In the genomic region with DNA sequence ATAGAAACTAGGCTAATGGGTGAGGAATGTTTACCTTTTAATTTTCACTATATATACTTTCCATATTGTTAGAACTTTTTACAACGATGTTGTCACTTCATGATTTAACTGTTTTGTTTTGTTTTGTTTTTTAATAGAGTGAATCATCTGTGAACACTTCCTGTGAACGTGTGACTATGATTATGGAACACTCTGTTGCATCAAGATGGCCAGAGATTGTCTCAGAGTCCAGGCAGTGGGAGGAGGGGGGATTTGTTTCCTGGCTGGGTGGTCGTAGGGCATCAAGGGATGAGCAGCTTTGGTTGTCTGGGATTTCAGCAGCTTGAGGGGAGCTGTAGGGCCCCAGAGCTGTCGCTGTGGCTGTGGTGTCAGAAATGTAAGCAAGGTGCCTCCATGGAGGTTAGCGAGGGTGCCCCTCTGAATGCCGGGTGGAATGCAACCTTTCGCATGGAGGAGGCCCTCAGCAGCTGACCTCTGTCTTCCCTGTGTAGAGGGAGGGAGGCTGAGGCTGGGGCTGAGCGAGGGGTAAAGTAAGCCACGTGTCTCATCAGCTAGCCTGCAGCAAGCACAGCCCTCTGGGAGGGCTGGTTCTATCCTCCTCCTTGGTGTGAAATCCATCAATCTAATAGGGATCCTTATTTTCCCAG, we compare ENCODE assay signal across 16 cellular contexts. TPM values are rescaled to one million over a fixed set of nuclear protein-coding genes. Genes with fewer than 3 reads are reported as not detected.
DNase-seq lines count a peak whose midpoint lies in the region; ATAC-seq and TF ChIP-seq lines count a peak whose summit lies in the region.
"Had no signal": no experiment of that assay in that cellular context is flagged by ENCODE, and none has a peak within 500 bp of the region (broad histone marks: within the 10 kb centered on the region; RNA-seq: fewer than 3 reads in every experiment).

No MANE protein-coding gene starts in this region.

- H3K27me3 ChIP-seq in GM23338 (ENCODE audit: insufficient read depth) (no peaks in the 10 kb centered on the region), adipocyte (replicated peaks; ENCODE audit: control insufficient read depth, insufficient read depth, low read length) (no peaks in the 10 kb centered on the region), foreskin keratinocyte (no peaks in the 10 kb centered on the region), smooth muscle cell (ENCODE audit: low read depth) (no peaks in the 10 kb centered on the region)

- no peak for DNase-seq in GM23338 (ENCODE audit: low spot score)
- DNase-seq in adipocyte (ENCODE audit: low read depth), result peak; percentile 37
- no peak for DNase-seq in foreskin keratinocyte
- no peak for DNase-seq in smooth muscle cell (lab: John Stamatoyannopoulos, UW; ENCODE audit: unreplicated experiment)
- DNase-seq in NCI-H2171 (lab: John Stamatoyannopoulos, UW), result no peak
- DNase-seq in stimulated activated CD4-positive, alpha-beta T cell treated with anti-CD3 and anti-CD28 coated beads, Interleukin-4, amount 100 ng/mL, for 4 hours, result no peak
- DNase-seq in HT-29 (ENCODE audit: low spot score), result no peak
- DNase-seq: activated CD8-positive, alpha-beta T cell treated with anti-CD3 and anti-CD28 coated beads, Interleukin-2, amount 10 ng/mL, durations not matched to agents 7 days and 5 days; CD8-positive, alpha-beta T cell; GOT3; Karpas-422; kidney; NCI-H187; SIG-M5; stimulated activated CD4-positive, alpha-beta T cell treated with anti-CD3 and anti-CD28 coated beads, Interleukin-1b, Interleukin-23, amount 100 ng/mL, for 48 hours had no signal

- peaks cover 13% of the 10 kb centered on the region for H3K4me1 Mint-ChIP-seq in GM23338

- peaks cover 11% of the 10 kb centered on the region for H3K27me3 Mint-ChIP-seq in GM23338 (ENCODE audit: insufficient read depth, low read depth, poor library complexity)

- no peaks in the 10 kb centered on the region for H3K9me3 Mint-ChIP-seq in GM23338
- H3K9me3 Mint-ChIP-seq: CD8-positive, alpha-beta T cell had no signal

- no peaks in the 10 kb centered on the region for H4K20me1 ChIP-seq in GM23338 (replicated peaks; ENCODE audit: insufficient read depth)
- H4K20me1 ChIP-seq in smooth muscle cell (ENCODE audit: low read depth), result no peaks in the 10 kb centered on the region

- H2AFZ ChIP-seq in GM23338 (peak overlapping the region; percentile 52; the same call in 1 of the 2 replicates), smooth muscle cell (ENCODE audit: low read depth) (peak overlapping the region; percentile 8)

- no peaks in the 10 kb centered on the region for H3K36me3 Mint-ChIP-seq in GM23338 (ENCODE audit: low read depth)
- H3K36me3 Mint-ChIP-seq: CD8-positive, alpha-beta T cell had no signal

- no peak overlapping the region for H3K27ac Mint-ChIP-seq in GM23338
- H3K27ac Mint-ChIP-seq: activated CD8-positive, alpha-beta T cell treated with anti-CD3 and anti-CD28 coated beads, Interleukin-2, amount 10 ng/mL, durations not matched to agents 7 days and 5 days; CD8-positive, alpha-beta T cell had no signal

- H3F3A ChIP-seq in GM23338 (replicated peaks; ENCODE audit: low read depth) (no peaks in the 10 kb centered on the region), smooth muscle cell (ENCODE audit: low read depth) (no peaks in the 10 kb centered on the region)

- H3K4me2 ChIP-seq in GM23338 (no peak overlapping the region), smooth muscle cell (peak overlapping the region; percentile 6)

- H3K79me2 ChIP-seq in GM23338 (replicated peaks; ENCODE audit: insufficient read depth) (no peaks in the 10 kb centered on the region), smooth muscle cell (ENCODE audit: low read depth) (no peaks in the 10 kb centered on the region)

- ATAC-seq in GM23338 (no peak), foreskin keratinocyte (peak; percentile 8)
- ATAC-seq: activated CD8-positive, alpha-beta T cell treated with anti-CD3 and anti-CD28 coated beads, Interleukin-2, amount 10 ng/mL, durations not matched to agents 7 days and 5 days; CD8-positive, alpha-beta T cell had no signal

- H3K9ac ChIP-seq in adipocyte (ENCODE audit: low read length), result peak overlapping the region; percentile 70
- no peak overlapping the region for H3K9ac ChIP-seq in smooth muscle cell (ENCODE audit: low read depth)

- H3K36me3 ChIP-seq in GM23338 (ENCODE audit: insufficient read depth) (no peaks in the 10 kb centered on the region), adipocyte (ENCODE audit: control insufficient read depth, insufficient read depth, low read length, severe bottlenecking) (no peaks in the 10 kb centered on the region), smooth muscle cell (ENCODE audit: low read depth) (no peaks in the 10 kb centered on the region)

- H3K4me1 ChIP-seq in GM23338 (ENCODE audit: insufficient read depth), result no peaks in the 10 kb centered on the region; the same call in 1 of the 2 replicates
- peaks cover 18% of the 10 kb centered on the region for H3K4me1 ChIP-seq in adipocyte (ENCODE audit: control insufficient read depth, insufficient read depth, low read length)
- no peaks in the 10 kb centered on the region for H3K4me1 ChIP-seq in foreskin keratinocyte
- no peaks in the 10 kb centered on the region for H3K4me1 ChIP-seq in smooth muscle cell (ENCODE audit: low read depth)

- no peak overlapping the region for H3K4me3 Mint-ChIP-seq in GM23338
- H3K4me3 Mint-ChIP-seq: activated CD8-positive, alpha-beta T cell treated with anti-CD3 and anti-CD28 coated beads, Interleukin-2, amount 10 ng/mL, durations not matched to agents 7 days and 5 days; CD8-positive, alpha-beta T cell had no signal

- TF ChIP-seq CTCF in GM23338 (conservative IDR thresholded peaks at IDR 0.05; ENCODE audit: low read depth in 2 of 2) (no peak), foreskin keratinocyte (conservative IDR thresholded peaks at IDR 0.05) (no peak), smooth muscle cell (IDR thresholded peaks at IDR 0.05; ENCODE audit: borderline replicate concordance, insufficient read depth, poor library complexity, severe bottlenecking) (no peak)

- H3K9me2 ChIP-seq in GM23338 (ENCODE audit: insufficient read depth), result no peaks in the 10 kb centered on the region

- H3K27ac ChIP-seq in GM23338 (ENCODE audit: low read depth), result no peak overlapping the region
- H3K27ac ChIP-seq in foreskin keratinocyte, result no peak overlapping the region
- no peak overlapping the region for H3K27ac ChIP-seq in smooth muscle cell (ENCODE audit: low read depth)

- H3K4me3 ChIP-seq in GM23338 (no peak overlapping the region), adipocyte (ENCODE audit: low read length) (no peak overlapping the region), smooth muscle cell (no peak overlapping the region)

- H3K9me3 ChIP-seq in adipocyte (ENCODE audit: control insufficient read depth, low read length), result no peaks in the 10 kb centered on the region
- H3K9me3 ChIP-seq in smooth muscle cell (replicated peaks; ENCODE audit: low read depth), result no peaks in the 10 kb centered on the region

- WGBS in smooth muscle cell (ENCODE audit: low lambda C conversion rate), result 51% methylated on average over 9 of the region's 9 CpGs

TF ChIP-seq in GM23338, 12 proteins besides CTCF, POLR2A, EP300 and RAD21 (continues in another document):
- TF ChIP-seq EZH2phosphoT487 (IDR thresholded peaks at IDR 0.05; ENCODE audit: unreplicated experiment) (no peak), NANOG (IDR thresholded peaks at IDR 0.05; ENCODE audit: borderline replicate concordance) (no peak)

RNA-seq across cellular contexts. Expression of a gene that starts 21.4 kb away (rescaled TPM):
- total RNA-seq in GM23338 (2014; rRNA removed; shearing (Covaris generic)), result 19.1 and 24.9 TPM in 2 replicates
- 15.8 and 17.0 TPM in 2 replicates for polyA plus RNA-seq in GM23338 (2016; fragmentation: Nextera tagmentation; extraction: Ambion mirVana)
- total RNA-seq in foreskin keratinocyte, result 24.1 and 31.1 TPM in 2 replicates
- 11.0 and 16.1 TPM in 2 replicates for polyA plus RNA-seq in foreskin keratinocyte
- 6.8 and 12.6 TPM in 2 replicates for total RNA-seq in smooth muscle cell
- 5.8 and 7.2 TPM in 2 replicates for polyA plus RNA-seq in smooth muscle cell
- 30.5 and 36.4 TPM in 2 replicates for total RNA-seq in HT-29 (2014; rRNA removed; shearing (Covaris generic))
- total RNA-seq: ureter had no signal
